14 cellular contexts compared by ENCODE assay signal in genomic region chr17:80389011-80389995, GRCh38. TPM values are rescaled to one million over a fixed set of nuclear protein-coding genes. Genes with fewer than 3 reads are reported as not detected.
DNase-seq lines count a peak whose midpoint lies in the region; ATAC-seq, FAIRE-seq and TF ChIP-seq lines count a peak whose summit lies in the region.
"Had no signal": no experiment of that assay in that cellular context is flagged by ENCODE, and none has a peak within 500 bp of the region (broad histone marks: within the 10 kb centered on the region; RNA-seq: fewer than 3 reads in every experiment).

No MANE protein-coding gene starts in this region.

- TF ChIP-seq EP300 in SK-N-SH (IDR thresholded peaks at IDR 0.05; ENCODE audit: borderline replicate concordance in 1 of 2, low read depth in 1 of 2, low read length in 1 of 2): peak in 1 of 2 experiments; percentile 64; a peak in 1 of 4 replicates
- no peak for TF ChIP-seq EP300 in gastroesophageal sphincter (IDR thresholded peaks at IDR 0.05)

- POLR2A ChIA-PET in SK-N-SH (lab: Yijun Ruan, JAX) (no interaction called here), endothelial cell of umbilical vein (lab: Charles Lee) (no interaction called here)

- TF ChIP-seq POLR2A in endothelial cell of umbilical vein (IDR thresholded peaks at IDR 0.05; ENCODE audit: low read depth, low read length): no peak
- no peak for TF ChIP-seq POLR2A in gastroesophageal sphincter (IDR thresholded peaks at IDR 0.05)

- no peaks in the 10 kb centered on the region for H3K9me3 ChIP-seq in DND-41 (ENCODE audit: insufficient read depth, low read length, severe bottlenecking)
- no peaks in the 10 kb centered on the region for H3K9me3 ChIP-seq in SK-N-SH
- no peaks in the 10 kb centered on the region for H3K9me3 ChIP-seq in endothelial cell of umbilical vein (replicated peaks; ENCODE audit: control insufficient read depth, insufficient read depth, low read length)
- H3K9me3 ChIP-seq in parathyroid adenoma (ENCODE audit: control insufficient read depth, low read length): no peaks in the 10 kb centered on the region
- no peaks in the 10 kb centered on the region for H3K9me3 ChIP-seq in gastroesophageal sphincter
- H3K9me3 ChIP-seq: heart right ventricle, Peyer's patch had no signal

- DNase-seq in DND-41: no peak
- DNase-seq in SK-N-SH: peak; percentile 81
- DNase-seq in endothelial cell of umbilical vein (ENCODE audit: low read depth, low spot score): peak; percentile 73
- no peak for DNase-seq in A172 (ENCODE audit: low spot score)
- no peak for DNase-seq in NCI-H82 (lab: John Stamatoyannopoulos, UW)
- DNase-seq: amygdala, C1 segment of cervical spinal cord, DMS53, heart right ventricle, kidney glomerular epithelial cell, NCI-H1092 treated with DMSO at 0.1 percent for 48 hours had no signal

- no peak overlapping the region for H2AFZ ChIP-seq in DND-41 (ENCODE audit: low read depth, low read length)
- H2AFZ ChIP-seq in SK-N-SH (ENCODE audit: low read depth): no peak overlapping the region
- no peak overlapping the region for H2AFZ ChIP-seq in endothelial cell of umbilical vein (ENCODE audit: low read depth, low read length)
- H2AFZ ChIP-seq in parathyroid adenoma: no peak overlapping the region

- peaks cover 3% of the 10 kb centered on the region for H3F3A ChIP-seq in SK-N-SH (replicated peaks; ENCODE audit: insufficient read depth)

- H3K9ac ChIP-seq in DND-41 (ENCODE audit: low read depth, low read length): no peak overlapping the region
- no peak overlapping the region for H3K9ac ChIP-seq in SK-N-SH
- H3K9ac ChIP-seq in endothelial cell of umbilical vein (replicated peaks; ENCODE audit: extremely low read depth, insufficient read depth, low read length): no peak overlapping the region
- H3K9ac ChIP-seq in parathyroid adenoma: no peak overlapping the region

- H3K79me2 ChIP-seq in DND-41 (ENCODE audit: insufficient read depth, low read length): no peaks in the 10 kb centered on the region
- no peaks in the 10 kb centered on the region for H3K79me2 ChIP-seq in SK-N-SH (ENCODE audit: insufficient read depth)
- no peaks in the 10 kb centered on the region for H3K79me2 ChIP-seq in endothelial cell of umbilical vein (ENCODE audit: control insufficient read depth, insufficient read depth, low read length)
- H3K79me2 ChIP-seq in parathyroid adenoma: peaks cover 13% of the 10 kb centered on the region

- dilution Hi-C loops in endothelial cell of umbilical vein (cut with MboI; ENCODE audit: extremely low pct_ligation_motif_present, low sequenced_read_pairs): no loop called here

- TF ChIP-seq RAD21 in SK-N-SH (IDR thresholded peaks at IDR 0.05; ENCODE audit: low read length): no peak; the same call in 1 of the 2 replicates

- no peak for FAIRE-seq in endothelial cell of umbilical vein (lab: Jason Lieb, UNC)

- ATAC-seq in DND-41 (ENCODE audit: insufficient read depth, low read depth) (peak; percentile 23; the same call in 1 of the 3 replicates), gastroesophageal sphincter (no peak)
- ATAC-seq: heart right ventricle had no signal

- H3K36me3 ChIP-seq in DND-41 (ENCODE audit: insufficient read depth, low read length) (peaks cover 96% of the 10 kb centered on the region), SK-N-SH (replicated peaks in 1 of 2; ENCODE audit: control insufficient read depth in 1 of 2, insufficient read depth in 2 of 2, low read length in 1 of 2) (peaks cover 66 to 72% of the 10 kb centered on the region in 2 experiments), endothelial cell of umbilical vein (ENCODE audit: control insufficient read depth in 2 of 2, extremely low read depth in 1 of 2, insufficient read depth in 2 of 2, low read length in 2 of 2) (peaks cover 10 to 47% of the 10 kb centered on the region in 2 experiments), parathyroid adenoma (ENCODE audit: control insufficient read depth, insufficient read depth, low read length) (no peaks in the 10 kb centered on the region), gastroesophageal sphincter (peaks cover 0 to 100% of the 10 kb centered on the region in 2 donors)

- H3K9me2 ChIP-seq in SK-N-SH: no peaks in the 10 kb centered on the region

- no peaks in the 10 kb centered on the region for H3K27me3 ChIP-seq in DND-41 (ENCODE audit: insufficient read depth, low read length, poor library complexity)
- H3K27me3 ChIP-seq in SK-N-SH (ENCODE audit: insufficient read depth): no peaks in the 10 kb centered on the region
- no peaks in the 10 kb centered on the region for H3K27me3 ChIP-seq in endothelial cell of umbilical vein (ENCODE audit: control insufficient read depth in 2 of 2, insufficient read depth in 2 of 2, low read length in 2 of 2)
- no peaks in the 10 kb centered on the region for H3K27me3 ChIP-seq in parathyroid adenoma (ENCODE audit: control insufficient read depth, insufficient read depth, low read length)
- H3K27me3 ChIP-seq in gastroesophageal sphincter: no peaks in the 10 kb centered on the region
- H3K27me3 ChIP-seq: heart right ventricle, Peyer's patch had no signal

- no peaks in the 10 kb centered on the region for H3K4me1 ChIP-seq in DND-41 (ENCODE audit: insufficient read depth, low read length)
- peaks cover 0 to 24% of the 10 kb centered on the region in 2 experiments; a peak in 2 of 4 replicates for H3K4me1 ChIP-seq in SK-N-SH (ENCODE audit: control insufficient read depth in 1 of 2, insufficient read depth in 2 of 2, low read depth in 1 of 2, low read length in 1 of 2)
- H3K4me1 ChIP-seq in endothelial cell of umbilical vein (ENCODE audit: control insufficient read depth, extremely low read depth, insufficient read depth, low read length): no peaks in the 10 kb centered on the region
- H3K4me1 ChIP-seq in parathyroid adenoma: peaks cover 43% of the 10 kb centered on the region
- H3K4me1 ChIP-seq in gastroesophageal sphincter: no peaks in the 10 kb centered on the region
- H3K4me1 ChIP-seq: Peyer's patch had no signal

- no peaks in the 10 kb centered on the region; the same call in 1 of the 2 replicates for H4K20me1 ChIP-seq in DND-41 (ENCODE audit: insufficient read depth, low read length)
- no peaks in the 10 kb centered on the region for H4K20me1 ChIP-seq in SK-N-SH (ENCODE audit: insufficient read depth)
- no peaks in the 10 kb centered on the region for H4K20me1 ChIP-seq in endothelial cell of umbilical vein (replicated peaks; ENCODE audit: control insufficient read depth, extremely low read depth, insufficient read depth, low read length)

- TF ChIP-seq CTCF in DND-41 (IDR thresholded peaks at IDR 0.05; ENCODE audit: borderline replicate concordance, extremely low read depth, low read length, poor library complexity, severe bottlenecking) (no peak), SK-N-SH (IDR thresholded peaks at IDR 0.05) (no peak), endothelial cell of umbilical vein (IDR thresholded peaks at IDR 0.05; ENCODE audit: extremely low read depth in 1 of 2, insufficient read depth in 1 of 2, low read depth in 1 of 2, low read length in 2 of 2) (no peak), parathyroid adenoma (IDR thresholded peaks at IDR 0.05) (no peak), gastroesophageal sphincter (IDR thresholded peaks at IDR 0.05) (no peak)

- no peak overlapping the region for H3K27ac ChIP-seq in DND-41 (ENCODE audit: low read length)
- peak overlapping the region in 1 of 2 experiments; percentile 93; a peak in 2 of 4 replicates for H3K27ac ChIP-seq in SK-N-SH (ENCODE audit: low read depth in 2 of 2, low read length in 1 of 2)
- no peak overlapping the region for H3K27ac ChIP-seq in endothelial cell of umbilical vein (ENCODE audit: insufficient read depth, low read depth, low read length)
- peak overlapping the region; percentile 9 for H3K27ac ChIP-seq in parathyroid adenoma
- no peak overlapping the region for H3K27ac ChIP-seq in gastroesophageal sphincter
- H3K27ac ChIP-seq: heart right ventricle, Peyer's patch had no signal

- no peak overlapping the region for H3K4me2 ChIP-seq in DND-41 (ENCODE audit: insufficient read depth, low read length)
- no peak overlapping the region for H3K4me2 ChIP-seq in SK-N-SH
- H3K4me2 ChIP-seq in endothelial cell of umbilical vein (ENCODE audit: insufficient read depth, low read length): no peak overlapping the region
- no peak overlapping the region for H3K4me2 ChIP-seq in parathyroid adenoma (ENCODE audit: low read length)

- no peak overlapping the region for H3K4me3 ChIP-seq in DND-41 (ENCODE audit: low read depth in 1 of 2, low read length in 2 of 2)
- no peak overlapping the region for H3K4me3 ChIP-seq in SK-N-SH (ENCODE audit: low read depth in 2 of 2, low read length in 1 of 2)
- no peak overlapping the region for H3K4me3 ChIP-seq in endothelial cell of umbilical vein (replicated peaks in 1 of 3; ENCODE audit: insufficient read depth in 1 of 3, low read depth in 1 of 3, low read length in 3 of 3)
- H3K4me3 ChIP-seq in parathyroid adenoma (ENCODE audit: low read depth, low read length): no peak overlapping the region
- H3K4me3 ChIP-seq in gastroesophageal sphincter: no peak overlapping the region
- H3K4me3 ChIP-seq: heart right ventricle, Peyer's patch had no signal

- intact Hi-C loops in endothelial cell of umbilical vein (cut with micrococcal nuclease): no loop called here

- H3K9me1 ChIP-seq in endothelial cell of umbilical vein (replicated peaks; ENCODE audit: control insufficient read depth, extremely low read depth, insufficient read depth, low read length): no peaks in the 10 kb centered on the region

- CTCF ChIA-PET in SK-N-SH (lab: Yijun Ruan, JAX) (interaction anchor here (1.0 to 1.4 kb wide), 3 partner anchors 203 to 288 kb away, joined by 3 to 5 read pairs (median 3); partner anchors contain the start of gene GAA), endothelial cell of umbilical vein (lab: Charles Lee) (no interaction called here)

- WGBS in SK-N-SH (ENCODE audit: low lambda C conversion rate): 89% methylated on average over 22 of the region's 22 CpGs
- 64 to 85% methylated on average over 5 to 6 of the region's 22 CpGs for WGBS in gastroesophageal sphincter (ENCODE audit: low coverage in 1 of 2), 2 donors

- TSS peak; percentile 3 for BruUV-seq in endothelial cell of umbilical vein (replicated peaks; lab: Mats Ljungman, UMichigan)

TF ChIP-seq in endothelial cell of umbilical vein, 7 proteins besides CTCF, POLR2A, EP300 and RAD21 (continues in another document):
- no peak for TF ChIP-seq FOS (IDR thresholded peaks at IDR 0.05; ENCODE audit: borderline replicate concordance, insufficient read depth, low read length)

RNA-seq across cellular contexts. Expression of gene ENDOV, which starts 25.7 kb away (rescaled TPM):
- polyA plus RNA-seq in SK-N-SH (2012; rRNA removed) (83.6 and 90.3 TPM in 2 replicates), endothelial cell of umbilical vein (20.4 and 21.1 TPM in 2 replicates)
- 36.1 and 50.0 TPM in 2 replicates for polyA plus RNA-seq in SK-N-SH (2012; cell fraction: cytosol; rRNA removed)
- polyA plus RNA-seq in SK-N-SH (2012; cell fraction: nucleus; rRNA removed): 181 and 203 TPM in 2 replicates
- total RNA-seq in endothelial cell of umbilical vein (17.6 and 25.9 TPM in 2 replicates), gastroesophageal sphincter (10 to 100 TPM; 12.4 to 17.7 (median 15.4) TPM)
- 10.0 and 15.4 TPM in 2 replicates for polyA plus RNA-seq in endothelial cell of umbilical vein (2011; cell fraction: cytosol; rRNA removed)
- polyA plus RNA-seq in endothelial cell of umbilical vein (2011; cell fraction: nucleus; rRNA removed): 32.2 and 34.5 TPM in 2 replicates
- 11.6 and 17.0 TPM in 2 replicates for polyA plus RNA-seq in endothelial cell of umbilical vein (2012)
- polyA minus RNA-seq in endothelial cell of umbilical vein: 17.2 and 23.8 TPM in 2 replicates
- 8.7 TPM for polyA minus RNA-seq in endothelial cell of umbilical vein (2011; cell fraction: cytosol; rRNA and poly(A)+ RNA removed)
- polyA minus RNA-seq in endothelial cell of umbilical vein (2011; cell fraction: nucleus; rRNA and poly(A)+ RNA removed): 29.0 and 30.3 TPM in 2 replicates
- 19.9 and 60.1 TPM in 2 replicates for total RNA-seq in A172 (2014; rRNA removed; shearing (Covaris generic))

Comparison
In these comparisons a context has a peak if more than half of its experiments do, and no peak if none do; other contexts are left out.
1. DNase-seq: peak in SK-N-SH (single experiment) and endothelial cell of umbilical vein (single experiment); none in DND-41 (single experiment), A172 (single experiment) and NCI-H82 (single experiment).